In genomic region chr19:14073232-14073924, GRCh38 we compare ENCODE assay signal across 8 cellular contexts. TPM values are rescaled to one million over a fixed set of nuclear protein-coding genes. Genes with fewer than 3 reads are reported as not detected.
DNase-seq lines count a peak whose midpoint lies in the region; ATAC-seq and TF ChIP-seq lines count a peak whose summit lies in the region.

No MANE protein-coding gene starts in this region.

- H3K9me3 ChIP-seq in fibroblast of lung (ENCODE audit: control insufficient read depth, insufficient read depth, low read depth, low read length) = no peaks in the 10 kb centered on the region

- H3K4me3 ChIP-seq in AG04449 (ENCODE audit: low read depth, low read length) = peak overlapping the region; percentile 68
- peak overlapping the region; percentile 68 to 85 (median 78) for H3K4me3 ChIP-seq in fibroblast of lung (replicated peaks in 1 of 4; ENCODE audit: control extremely low read depth in 1 of 4, insufficient read depth in 1 of 4, low read depth in 3 of 4, low read length in 4 of 4)

- peak overlapping the region; percentile 86 for H3K4me2 ChIP-seq in fibroblast of lung (ENCODE audit: extremely low read depth, insufficient read depth, low read length)

- no peaks in the 10 kb centered on the region for H3K27me3 Mint-ChIP-seq in naive thymus-derived CD8-positive, alpha-beta T cell

- no peaks in the 10 kb centered on the region for H3K27me3 ChIP-seq in fibroblast of lung (ENCODE audit: control insufficient read depth, insufficient read depth, low read length)

- H3K36me3 Mint-ChIP-seq in naive thymus-derived CD8-positive, alpha-beta T cell = no peaks in the 10 kb centered on the region

- POLR2A ChIA-PET in AG04449 (lab: Yijun Ruan, JAX) = no interaction called here
- POLR2A ChIA-PET in naive thymus-derived CD8-positive, alpha-beta T cell (lab: Charles Lee) = interaction anchor here (0.5 to 1.6 kb wide), 17 partner anchors 14 to 347 kb away, joined by 3 to 7 read pairs (median 4); partner anchors contain the start of genes ASF1B, DCAF15, IL27RA and RFX1

- no peaks in the 10 kb centered on the region for H3K79me2 ChIP-seq in fibroblast of lung (ENCODE audit: control insufficient read depth, insufficient read depth, low read length)

- H3K4me3 Mint-ChIP-seq in naive thymus-derived CD8-positive, alpha-beta T cell = peak overlapping the region; percentile 84 to 97 (median 92)

- no peak for DNase-seq in AG04449 (ENCODE audit: low read depth, low spot score)
- peak; percentile 86 for DNase-seq in OCI-M2 (lab: John Stamatoyannopoulos, UW; ENCODE audit: unreplicated experiment)
- DNase-seq in activated T-helper 1 cell treated with anti-CD3 and anti-CD28 coated beads, Interleukin-2, amount 50 U/mL, for 16 hours (ENCODE audit: low read depth in 1 of 2, low spot score in 1 of 2) = peak; percentile 52 to 68
- DNase-seq in fibroblast of lung (ENCODE audit: low read depth in 2 of 2) = peak; percentile 78 to 83
- peak; percentile 58 to 88 (median 80) for DNase-seq in naive thymus-derived CD8-positive, alpha-beta T cell
- peak; percentile 85 for DNase-seq in stimulated activated naive CD8-positive, alpha-beta T cell treated with anti-CD3 and anti-CD28 coated beads, Interleukin-15, Interleukin-2, amounts not matched to agents 100 U/mL and 50 U/mL, for 24 hours

- no peaks in the 10 kb centered on the region for H3K36me3 ChIP-seq in fibroblast of lung (ENCODE audit: control insufficient read depth, insufficient read depth, low read length)

- peaks cover 7% of the 10 kb centered on the region for H3K4me1 ChIP-seq in fibroblast of lung (ENCODE audit: control insufficient read depth, extremely low read depth, insufficient read depth, low read length)

- no peaks in the 10 kb centered on the region for H4K20me1 ChIP-seq in fibroblast of lung (ENCODE audit: control insufficient read depth, extremely low read depth, insufficient read depth, low read length)

- peak overlapping the region; percentile 47 for H3K27ac ChIP-seq in fibroblast of lung (ENCODE audit: insufficient read depth, low read length)

- CTCF ChIA-PET in AG04449 (lab: Yijun Ruan, JAX) = interaction anchor here (0.6 to 7.2 kb wide), 40 partner anchors 9 to 205 kb away, joined by 3 to 117 read pairs (median 4); partner anchors contain the start of genes ASF1B, IL27RA, NANOS3 and PALM3

- no peaks in the 10 kb centered on the region for H3K9me3 Mint-ChIP-seq in naive thymus-derived CD8-positive, alpha-beta T cell

- ATAC-seq in GM18511 (IDR thresholded peaks at IDR 0.05; ENCODE audit: unreplicated experiment) = peak; percentile 54
- peak; percentile 30 for ATAC-seq in HG03469 (IDR thresholded peaks at IDR 0.05; ENCODE audit: unreplicated experiment)
- ATAC-seq in naive thymus-derived CD8-positive, alpha-beta T cell = peak; percentile 79 to 81
- ATAC-seq in stimulated activated naive CD8-positive, alpha-beta T cell treated with anti-CD3 and anti-CD28 coated beads, Interleukin-15, Interleukin-2, amounts not matched to agents 100 U/mL and 50 U/mL, for 24 hours = peak; percentile 74

- TF ChIP-seq CTCF in AG04449 (IDR thresholded peaks at IDR 0.05; ENCODE audit: insufficient read depth, low read length, missing control alignments) (peak; percentile 29), fibroblast of lung (conservative IDR thresholded peaks at IDR 0.05 in 1 of 2, IDR thresholded peaks at IDR 0.05 in 1 of 2; ENCODE audit: low read depth in 1 of 2, low read length in 2 of 2) (peak in 1 of 2 donors; percentile 13)

- H3K9ac ChIP-seq in fibroblast of lung (ENCODE audit: insufficient read depth, low read length) = peak overlapping the region; percentile 36

- H2AFZ ChIP-seq in fibroblast of lung (ENCODE audit: low read length) = peak overlapping the region; percentile 50

- H3K27ac Mint-ChIP-seq in naive thymus-derived CD8-positive, alpha-beta T cell = peak overlapping the region in 9 of 10 donors; percentile 31 to 97 (median 83)

- H3K4me1 Mint-ChIP-seq in naive thymus-derived CD8-positive, alpha-beta T cell = peaks cover 7 to 21% (median 17%) of the 10 kb centered on the region in 4 donors

RNA-seq across cellular contexts. Expression of gene MISP3, which starts 0.8 kb away (rescaled TPM):
- 0.77 and 0.83 TPM in 2 replicates for total RNA-seq in fibroblast of lung
- polyA plus RNA-seq in fibroblast of lung = 0.33 and 0.41 TPM in 2 replicates
- polyA plus RNA-seq in fibroblast of lung (2012) = 0.55 and 0.67 TPM in 2 replicates
- polyA minus RNA-seq in fibroblast of lung (ENCODE audit: low replicate concordance) = not detected in 2 replicates
- under 1 TPM; 0.44 to 0.99 TPM for total RNA-seq in naive thymus-derived CD8-positive, alpha-beta T cell
- polyA plus RNA-seq in naive thymus-derived CD8-positive, alpha-beta T cell = 1 to 10 TPM in 1 of 3 donors, under 1 TPM in 2; 0.36 to 1.4 (median 0.59) TPM

RNA-seq across cellular contexts. Expression of gene PALM3, which starts 11.5 kb away (rescaled TPM):
- total RNA-seq in fibroblast of lung = 0.51 and 1.3 TPM in 2 replicates
- 0.02 and 0.20 TPM in 2 replicates for polyA plus RNA-seq in fibroblast of lung
- polyA plus RNA-seq in fibroblast of lung (2012) = 0.50 and 2.0 TPM in 2 replicates
- polyA minus RNA-seq in fibroblast of lung (ENCODE audit: low replicate concordance) = 0.27 TPM in 1 of 2 replicates, not detected in the other
- total RNA-seq in naive thymus-derived CD8-positive, alpha-beta T cell = not detected
- polyA plus RNA-seq in naive thymus-derived CD8-positive, alpha-beta T cell = under 1 TPM in 1 of 3 donors, not detected in 2; 0.13 TPM

RNA-seq across cellular contexts. Expression of gene C19orf67, which starts 12.2 kb away (rescaled TPM):
- total RNA-seq in fibroblast of lung = not detected in 2 replicates
- polyA plus RNA-seq in fibroblast of lung = not detected in 2 replicates
- not detected in 2 replicates for polyA plus RNA-seq in fibroblast of lung (2012)
- polyA minus RNA-seq in fibroblast of lung (ENCODE audit: low replicate concordance) = not detected in 2 replicates
- total RNA-seq in naive thymus-derived CD8-positive, alpha-beta T cell = under 1 TPM in 1 of 2 experiments, not detected in 1; 0.85 TPM
- not detected for polyA plus RNA-seq in naive thymus-derived CD8-positive, alpha-beta T cell

RNA-seq across cellular contexts. Expression of gene SAMD1, which starts 17.2 kb away (rescaled TPM):
- 19.0 and 24.1 TPM in 2 replicates for total RNA-seq in fibroblast of lung
- polyA plus RNA-seq in fibroblast of lung = 7.3 and 14.5 TPM in 2 replicates
- polyA plus RNA-seq in fibroblast of lung (2012) = 17.3 and 32.4 TPM in 2 replicates
- 20.4 and 24.4 TPM in 2 replicates for polyA minus RNA-seq in fibroblast of lung (ENCODE audit: low replicate concordance)
- 10 to 100 TPM; 66.4 to 68.3 TPM for total RNA-seq in naive thymus-derived CD8-positive, alpha-beta T cell
- 1 to 10 TPM; 2.3 to 5.2 (median 2.7) TPM for polyA plus RNA-seq in naive thymus-derived CD8-positive, alpha-beta T cell

RNA-seq across cellular contexts. Expression of gene IL27RA, which starts 41.8 kb away (rescaled TPM):
- total RNA-seq in fibroblast of lung = 2.1 and 2.6 TPM in 2 replicates
- 0.84 and 1.2 TPM in 2 replicates for polyA plus RNA-seq in fibroblast of lung
- 1.0 and 1.4 TPM in 2 replicates for polyA plus RNA-seq in fibroblast of lung (2012)
- 0.85 and 0.98 TPM in 2 replicates for polyA minus RNA-seq in fibroblast of lung (ENCODE audit: low replicate concordance)
- 10 to 100 TPM; 54.2 to 54.7 TPM for total RNA-seq in naive thymus-derived CD8-positive, alpha-beta T cell
- 10 to 100 TPM; 54.5 to 91.2 (median 83.9) TPM for polyA plus RNA-seq in naive thymus-derived CD8-positive, alpha-beta T cell

Comparison
In these comparisons a context has a peak if more than half of its experiments do, and no peak if none do; other contexts are left out.
1. ATAC-seq: peak in every context shown above with its lines; median percentile 80 in naive thymus-derived CD8-positive, alpha-beta T cell; 74 in stimulated activated naive CD8-positive, alpha-beta T cell treated with anti-CD3 and anti-CD28 coated beads, Interleukin-15, Interleukin-2, amounts not matched to agents 100 U/mL and 50 U/mL, for 24 hours; 54 in GM18511; 30 in HG03469.